ENCODE assay signal across 20 cellular contexts in the genomic region with DNA sequence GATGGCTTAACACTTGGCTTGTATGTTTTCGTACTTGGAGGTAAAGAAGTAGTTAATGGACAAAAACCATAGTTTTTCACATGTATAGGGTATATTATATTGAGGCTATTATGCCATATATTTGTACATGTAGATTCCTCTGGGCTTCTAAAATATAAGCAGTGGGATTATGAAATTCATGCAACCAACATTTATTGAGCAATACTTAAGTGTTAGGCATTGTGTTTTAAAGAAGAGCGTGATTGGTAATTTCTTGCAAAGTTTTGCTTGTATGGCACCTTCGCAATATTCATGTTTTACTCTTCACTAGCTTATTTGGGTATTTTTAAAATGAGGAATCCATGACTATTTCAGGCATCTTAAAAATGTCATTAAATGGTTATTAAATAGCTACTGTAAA.
"Had no signal": no experiment of that assay in that cellular context is flagged by ENCODE, and none has a peak within 500 bp of the region (broad histone marks: within the 10 kb centered on the region; RNA-seq: fewer than 3 reads in every experiment).

No MANE protein-coding gene starts in this region.

- ATAC-seq: WTC11 had no signal

- DNase-seq: activated CD4-positive, alpha-beta memory T cell treated with anti-CD3 and anti-CD28 coated beads for 36 hours; activated CD4-positive, alpha-beta T cell treated with anti-CD3 and anti-CD28 coated beads for 36 hours; activated gamma-delta T cell treated with Interleukin-2 at 50 U/mL for 16 hours; activated T-cell treated with anti-CD3 and anti-CD28 coated beads for 4 hours; amygdala; caudate nucleus; dorsolateral prefrontal cortex; endodermal cell; kidney glomerular epithelial cell; left ventricle myocardium inferior; mammary epithelial cell; stimulated activated CD4-positive, alpha-beta T cell treated with anti-CD3 and anti-CD28 coated beads, Interleukin-12 subunit alpha, Interleukin-12 subunit beta, amount 100 ng/mL, for 4 hours; stimulated activated CD4-positive, alpha-beta T cell treated with anti-CD3 and anti-CD28 coated beads, Interleukin-1b, Interleukin-23, amount 100 ng/mL, for 48 hours; stimulated activated CD8-positive, alpha-beta memory T cell treated with anti-CD3 and anti-CD28 coated beads, Interleukin-4, amount 100 ng/mL, for 48 hours; stimulated activated naive CD4-positive, alpha-beta T cell; upper lobe of right lung had no signal

- H3K27ac ChIP-seq: left ventricle myocardium inferior, upper lobe of right lung had no signal

- H3K27me3 ChIP-seq: dorsolateral prefrontal cortex, upper lobe of right lung had no signal

- H3K4me3 ChIP-seq: left ventricle myocardium inferior had no signal

- H3K4me1 ChIP-seq: upper lobe of right lung had no signal

- H3K9me3 ChIP-seq: upper lobe of right lung had no signal

- FAIRE-seq: colon, frontal cortex, TTC549 had no signal
